20 cellular contexts compared by ENCODE assay signal in the genomic region with DNA sequence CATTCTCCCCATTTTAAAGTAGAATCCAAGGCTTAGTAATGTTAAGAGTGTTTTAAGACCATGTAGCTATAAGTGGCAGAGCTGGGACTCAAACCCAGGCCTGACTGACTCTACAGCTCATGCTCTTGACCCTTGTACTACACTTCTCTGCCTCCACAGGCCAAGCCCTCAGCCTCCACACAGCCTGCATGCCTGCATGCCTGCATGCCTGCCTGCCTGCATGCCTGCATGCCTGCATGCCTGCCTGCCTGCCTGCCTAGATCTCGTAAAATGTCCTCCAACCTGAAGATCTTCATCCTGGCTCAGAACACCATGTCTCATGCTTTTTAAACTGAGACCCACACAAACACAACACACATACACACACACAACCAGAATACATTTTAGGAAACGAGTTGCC. TPM values are rescaled to one million over a fixed set of nuclear protein-coding genes. Genes with fewer than 3 reads are reported as not detected.
A peak's percentile ranks its signal among the peaks of the same experiment; 100 is the strongest.
DNase-seq lines count a peak whose midpoint lies in the region; ATAC-seq, FAIRE-seq and TF ChIP-seq lines count a peak whose summit lies in the region.
"Had no signal": no experiment of that assay in that cellular context is flagged by ENCODE, and none has a peak within 500 bp of the region (broad histone marks: within the 10 kb centered on the region; RNA-seq: fewer than 3 reads in every experiment).

No MANE protein-coding gene starts in this region.

- peaks cover 42 to 100% (median 84%) of the 10 kb centered on the region in 4 donors for H3K4me1 Mint-ChIP-seq in CD4-positive, CD25-positive, alpha-beta regulatory T cell
- peaks cover 52% of the 10 kb centered on the region for H3K4me1 Mint-ChIP-seq in astrocyte (ENCODE audit: low read depth, unreplicated experiment)
- peaks cover 63% of the 10 kb centered on the region for H3K4me1 Mint-ChIP-seq in osteocyte (ENCODE audit: unreplicated experiment)
- H3K4me1 Mint-ChIP-seq in endodermal cell, result peaks cover 10% of the 10 kb centered on the region

- peaks cover 100% of the 10 kb centered on the region for H3K4me1 ChIP-seq in CD4-positive, CD25-positive, alpha-beta regulatory T cell (ENCODE audit: control insufficient read depth, insufficient read depth, low read length, poor library complexity, severe bottlenecking)
- H3K4me1 ChIP-seq in astrocyte (ENCODE audit: insufficient read depth, low read length) (peaks cover 46% of the 10 kb centered on the region), endodermal cell (ENCODE audit: control insufficient read depth, insufficient read depth, low read length) (no peaks in the 10 kb centered on the region)

- H3K36me3 ChIP-seq in CD4-positive, CD25-positive, alpha-beta regulatory T cell (ENCODE audit: control insufficient read depth, insufficient read depth, low read length), result peaks cover 11% of the 10 kb centered on the region
- H3K36me3 ChIP-seq in astrocyte (ENCODE audit: insufficient read depth, low read length) (peaks cover 4% of the 10 kb centered on the region), endodermal cell (ENCODE audit: control insufficient read depth, insufficient read depth, low read length) (no peaks in the 10 kb centered on the region)

- no peaks in the 10 kb centered on the region for H3K27me3 Mint-ChIP-seq in CD4-positive, CD25-positive, alpha-beta regulatory T cell
- H3K27me3 Mint-ChIP-seq in astrocyte (ENCODE audit: low read depth, unreplicated experiment), result no peaks in the 10 kb centered on the region
- H3K27me3 Mint-ChIP-seq in osteocyte (ENCODE audit: unreplicated experiment), result no peaks in the 10 kb centered on the region
- H3K27me3 Mint-ChIP-seq in endodermal cell (ENCODE audit: insufficient read depth), result no peaks in the 10 kb centered on the region

- no peak for ATAC-seq in CD4-positive, CD25-positive, alpha-beta regulatory T cell (ENCODE audit: low read depth in 2 of 2)
- ATAC-seq in HG03354 (IDR thresholded peaks at IDR 0.05; ENCODE audit: poor library complexity, severe bottlenecking, unreplicated experiment), result no peak

- H3K27ac ChIP-seq in CD4-positive, CD25-positive, alpha-beta regulatory T cell (ENCODE audit: insufficient read depth, low read length, poor library complexity, severe bottlenecking), result peak overlapping the region; percentile 80
- no peak overlapping the region for H3K27ac ChIP-seq in astrocyte (ENCODE audit: low read depth, low read length)
- H3K27ac ChIP-seq in endodermal cell (ENCODE audit: low read depth, low read length), result no peak overlapping the region
- H3K27ac ChIP-seq: GM23248 had no signal

- H3K4me2 ChIP-seq in astrocyte (ENCODE audit: low read length), result no peak overlapping the region

- H4K20me1 ChIP-seq in astrocyte (ENCODE audit: insufficient read depth, low read length), result peaks cover 100% of the 10 kb centered on the region

- H3K9me3 ChIP-seq in CD4-positive, CD25-positive, alpha-beta regulatory T cell (ENCODE audit: control insufficient read depth in 2 of 2, low read length in 2 of 2), result no peaks in the 10 kb centered on the region
- H3K9me3 ChIP-seq in astrocyte (ENCODE audit: insufficient read depth, low read depth, low read length) (no peaks in the 10 kb centered on the region), endodermal cell (ENCODE audit: control insufficient read depth, low read length) (no peaks in the 10 kb centered on the region)

- WGBS in endodermal cell (ENCODE audit: insufficient coverage in 1 of 2, insufficient read length in 1 of 2), 2 experiments, result 80 to 93% methylated on average over 1 to 2 of the region's 2 CpGs

- no peak for TF ChIP-seq EP300 in Ishikawa (IDR thresholded peaks at IDR 0.05; ENCODE audit: borderline replicate concordance)

- H3K9ac ChIP-seq in astrocyte (ENCODE audit: low read length) (no peak overlapping the region), endodermal cell (ENCODE audit: extremely low read depth, low read length, poor library complexity, severe bottlenecking) (no peak overlapping the region)
- H3K9ac ChIP-seq: GM23248 had no signal

- H3K4me3 ChIP-seq in CD4-positive, CD25-positive, alpha-beta regulatory T cell (ENCODE audit: low read depth, low read length), result peak overlapping the region; percentile 29
- H3K4me3 ChIP-seq in astrocyte (ENCODE audit: insufficient read depth, low read depth, low read length) (no peak overlapping the region), endodermal cell (ENCODE audit: low read length) (no peak overlapping the region)
- H3K4me3 ChIP-seq: dorsolateral prefrontal cortex, GM23248 had no signal

- DNase-seq in CD4-positive, CD25-positive, alpha-beta regulatory T cell, result no peak
- DNase-seq in astrocyte (ENCODE audit: low read depth) (no peak), osteocyte (ENCODE audit: extremely low spot score, unreplicated experiment) (no peak), NCI-H226 (no peak), NCI-H1092 treated with DMSO at 0.1 percent for 48 hours (lab: John Stamatoyannopoulos, UW) (no peak), endodermal cell (no peak)
- DNase-seq: amniotic stem cell; COR-L47; dorsolateral prefrontal cortex; foreskin melanocyte; kidney; NCI-H1048; NCI-H510A; SIG-M5; stimulated activated CD4-positive, alpha-beta T cell treated with anti-CD3 and anti-CD28 coated beads, Interleukin-12 subunit alpha, Interleukin-12 subunit beta, amount 100 ng/mL, for 4 hours had no signal

- no peak for FAIRE-seq in astrocyte (lab: Jason Lieb, UNC)
- FAIRE-seq: kidney had no signal

- TF ChIP-seq CTCF in astrocyte (IDR thresholded peaks at IDR 0.05; ENCODE audit: insufficient read depth, low read depth, low read length) (no peak), osteocyte (IDR thresholded peaks at IDR 0.05) (no peak), endodermal cell (conservative IDR thresholded peaks at IDR 0.05) (no peak)

- H3K27ac Mint-ChIP-seq in CD4-positive, CD25-positive, alpha-beta regulatory T cell, result peak overlapping the region; percentile 84 to 99 (median 97)
- H3K27ac Mint-ChIP-seq in astrocyte (ENCODE audit: unreplicated experiment) (peak overlapping the region; percentile 43), osteocyte (ENCODE audit: unreplicated experiment) (peak overlapping the region; percentile 36), endodermal cell (no peak overlapping the region)

- peak overlapping the region; percentile 73 to 86 (median 80) for H3K4me3 Mint-ChIP-seq in CD4-positive, CD25-positive, alpha-beta regulatory T cell
- H3K4me3 Mint-ChIP-seq in astrocyte (ENCODE audit: unreplicated experiment), result no peak overlapping the region
- H3K4me3 Mint-ChIP-seq in osteocyte (ENCODE audit: unreplicated experiment), result no peak overlapping the region
- no peak overlapping the region for H3K4me3 Mint-ChIP-seq in endodermal cell
- H3K4me3 Mint-ChIP-seq: neural crest cell had no signal

- no peaks in the 10 kb centered on the region for H3K27me3 ChIP-seq in CD4-positive, CD25-positive, alpha-beta regulatory T cell (ENCODE audit: control insufficient read depth, insufficient read depth, low read length)
- no peaks in the 10 kb centered on the region for H3K27me3 ChIP-seq in astrocyte (ENCODE audit: insufficient read depth, low read length)
- no peaks in the 10 kb centered on the region for H3K27me3 ChIP-seq in endodermal cell (ENCODE audit: control insufficient read depth, insufficient read depth, low read length, poor library complexity, severe bottlenecking)
- H3K27me3 ChIP-seq: dorsolateral prefrontal cortex had no signal

- no peak overlapping the region for H2AFZ ChIP-seq in astrocyte (ENCODE audit: low read depth, low read length)
- H2AFZ ChIP-seq: GM23248 had no signal

- H3K9me3 Mint-ChIP-seq in CD4-positive, CD25-positive, alpha-beta regulatory T cell, result peaks cover 0 to 2% (median 0%) of the 10 kb centered on the region in 7 donors
- peaks cover 2% of the 10 kb centered on the region for H3K9me3 Mint-ChIP-seq in astrocyte (ENCODE audit: unreplicated experiment)
- no peaks in the 10 kb centered on the region for H3K9me3 Mint-ChIP-seq in osteocyte (ENCODE audit: unreplicated experiment)
- no peaks in the 10 kb centered on the region for H3K9me3 Mint-ChIP-seq in endodermal cell
- H3K9me3 Mint-ChIP-seq: neural crest cell had no signal

- H3K79me2 ChIP-seq in astrocyte (ENCODE audit: insufficient read depth, low read length), result peaks cover 97% of the 10 kb centered on the region

- peaks cover 32% of the 10 kb centered on the region for H3K36me3 Mint-ChIP-seq in CD4-positive, CD25-positive, alpha-beta regulatory T cell
- H3K36me3 Mint-ChIP-seq in astrocyte (ENCODE audit: low read depth, unreplicated experiment), result peaks cover 11% of the 10 kb centered on the region
- H3K36me3 Mint-ChIP-seq in osteocyte (ENCODE audit: unreplicated experiment), result peaks cover 2% of the 10 kb centered on the region
- peaks cover 11% of the 10 kb centered on the region for H3K36me3 Mint-ChIP-seq in endodermal cell (ENCODE audit: low read depth)

- no peak for TF ChIP-seq RAD21 in Ishikawa (IDR thresholded peaks at IDR 0.05; ENCODE audit: low read depth)

RNA-seq across cellular contexts. Expression of gene TBC1D10A, which starts 18.6 kb away (rescaled TPM):
- total RNA-seq in CD4-positive, CD25-positive, alpha-beta regulatory T cell, result 67.5 TPM
- 10 to 100 TPM; 44.2 to 58.0 (median 47.4) TPM for polyA plus RNA-seq in CD4-positive, CD25-positive, alpha-beta regulatory T cell
- total RNA-seq in astrocyte, result 32.7 and 33.3 TPM in 2 replicates
- 12.6 and 14.1 TPM in 2 replicates for total RNA-seq in osteocyte
- 10 to 100 TPM; 12.1 to 13.7 TPM for total RNA-seq in endodermal cell
- 7.3 TPM for polyA plus RNA-seq in endodermal cell (2013, experiment 1 of 2)
- 6.9 TPM for polyA plus RNA-seq in endodermal cell (2013, experiment 2 of 2)

RNA-seq across cellular contexts. Expression of gene CASTOR1, which starts 18.8 kb away (rescaled TPM):
- 18.7 TPM for total RNA-seq in CD4-positive, CD25-positive, alpha-beta regulatory T cell
- 10 to 100 TPM; 10.9 to 16.4 (median 12.1) TPM for polyA plus RNA-seq in CD4-positive, CD25-positive, alpha-beta regulatory T cell
- 15.2 and 16.2 TPM in 2 replicates for total RNA-seq in astrocyte
- total RNA-seq in osteocyte, result 11.8 and 12.2 TPM in 2 replicates
- 10 to 100 TPM; 19.2 to 19.5 TPM for total RNA-seq in endodermal cell
- 8.4 TPM for polyA plus RNA-seq in endodermal cell (2013, experiment 1 of 2)
- 10.1 TPM for polyA plus RNA-seq in endodermal cell (2013, experiment 2 of 2)

RNA-seq across cellular contexts. Expression of gene OSM, which starts 41.4 kb away (rescaled TPM):
- total RNA-seq in CD4-positive, CD25-positive, alpha-beta regulatory T cell, result 24.0 TPM
- polyA plus RNA-seq in CD4-positive, CD25-positive, alpha-beta regulatory T cell, result 1 to 10 TPM; 2.4 to 7.0 (median 4.8) TPM
- not detected in 2 replicates for total RNA-seq in astrocyte
- total RNA-seq in osteocyte, result not detected in 2 replicates
- not detected for total RNA-seq in endodermal cell
- not detected for polyA plus RNA-seq in endodermal cell (2013, experiment 1 of 2)
- not detected for polyA plus RNA-seq in endodermal cell (2013, experiment 2 of 2)
- total RNA-seq: GM23248, HT-29, neural crest cell had no signal
- polyA plus RNA-seq: GM23248 had no signal

RNA-seq across cellular contexts. Expression of gene SF3A1, which starts 48.6 kb away (rescaled TPM):
- total RNA-seq in CD4-positive, CD25-positive, alpha-beta regulatory T cell, result 389 TPM
- 10 to 100 TPM; 66.6 to 78.6 (median 75.1) TPM for polyA plus RNA-seq in CD4-positive, CD25-positive, alpha-beta regulatory T cell
- 134 and 139 TPM in 2 replicates for total RNA-seq in astrocyte
- 170 and 187 TPM in 2 replicates for total RNA-seq in osteocyte
- total RNA-seq in endodermal cell, result 100 to 1,000 TPM; 191 to 195 TPM
- polyA plus RNA-seq in endodermal cell (2013, experiment 1 of 2), result 147 TPM
- 128 TPM for polyA plus RNA-seq in endodermal cell (2013, experiment 2 of 2)

RNA-seq across cellular contexts. Expression of gene CCDC157, which starts 48.7 kb away (rescaled TPM):
- total RNA-seq in CD4-positive, CD25-positive, alpha-beta regulatory T cell, result 7.1 TPM
- polyA plus RNA-seq in CD4-positive, CD25-positive, alpha-beta regulatory T cell, result 1 to 10 TPM; 1.3 to 2.4 (median 1.9) TPM
- 2.9 and 3.2 TPM in 2 replicates for total RNA-seq in astrocyte
- total RNA-seq in osteocyte, result 2.9 and 3.7 TPM in 2 replicates
- 1 to 10 TPM; 6.1 to 7.2 TPM for total RNA-seq in endodermal cell
- polyA plus RNA-seq in endodermal cell (2013, experiment 1 of 2), result 6.6 TPM
- polyA plus RNA-seq in endodermal cell (2013, experiment 2 of 2), result 4.5 TPM

Comparison
In these comparisons a context has a peak if more than half of its experiments do, and no peak if none do; other contexts are left out.
1. H3K4me3 Mint-ChIP-seq: peak in CD4-positive, CD25-positive, alpha-beta regulatory T cell (4 of 4); none in astrocyte (single experiment), osteocyte (single experiment) and endodermal cell (single experiment).
2. RNA of gene OSM, which starts 41.4 kb away (total RNA-seq): 24.0 TPM in CD4-positive, CD25-positive, alpha-beta regulatory T cell (single experiment); not detected in astrocyte, not detected in osteocyte and not detected in endodermal cell; every median in the first group is over 10 times any median in the second.